Comparison of ENCODE assay signal across 1 cellular context in the genomic region with DNA sequence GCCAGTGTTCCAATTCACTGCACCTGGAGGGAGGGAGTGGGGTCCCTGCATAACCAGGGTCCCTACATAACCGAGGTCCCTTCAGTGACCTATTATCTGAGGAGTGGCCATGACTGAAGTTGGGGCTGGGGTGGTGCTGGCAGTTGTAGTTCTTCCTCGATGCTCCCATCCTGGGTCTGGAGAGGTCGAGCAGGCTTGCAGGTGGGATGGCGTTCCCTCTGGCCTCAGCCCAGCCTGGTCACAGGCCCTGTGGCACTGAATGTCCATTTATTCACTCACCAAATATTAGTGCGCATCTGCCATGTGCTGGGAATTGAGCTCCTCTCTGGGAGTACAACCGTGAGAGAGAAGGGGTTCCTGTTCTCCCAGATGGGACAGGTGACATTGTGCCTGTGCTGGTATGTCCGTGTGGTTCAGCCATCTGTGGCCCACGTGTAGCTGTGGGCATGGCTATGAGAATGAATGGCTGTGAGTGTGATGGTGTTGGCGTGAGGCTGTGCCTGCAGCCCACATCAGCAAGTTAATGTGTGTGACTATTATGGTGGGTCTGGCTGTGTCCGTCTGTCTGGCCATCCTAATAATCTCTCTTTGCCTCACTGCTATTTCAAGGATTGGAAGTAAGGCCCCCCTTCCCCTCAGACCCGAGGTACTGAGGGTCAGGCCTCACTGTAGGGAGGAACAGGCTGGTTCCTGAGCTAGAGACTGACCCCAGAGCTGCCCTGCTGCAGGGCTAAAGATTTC.
TF ChIP-seq lines count a peak whose summit lies in the region.

No MANE protein-coding gene starts in this region.

TF ChIP-seq in K562, 482 proteins besides CTCF, POLR2A, EP300 and RAD21 (continued from another document):
- TF ChIP-seq PRMT5 (CRISPR knock-in tag; IDR thresholded peaks at IDR 0.05) (no peak), C11orf30 (IDR thresholded peaks at IDR 0.05; ENCODE audit: low read depth) (no peak), NCOA6 (IDR thresholded peaks at IDR 0.05) (no peak), NR2C2 (CRISPR knock-in tag; IDR thresholded peaks at IDR 0.05) (0 out of 2 replicates have a peak, but pooled peaks have one; percentile 2), NR2C2 (tag; IDR thresholded peaks at IDR 0.05) (no peak)
- TF ChIP-seq, protein P1, sequence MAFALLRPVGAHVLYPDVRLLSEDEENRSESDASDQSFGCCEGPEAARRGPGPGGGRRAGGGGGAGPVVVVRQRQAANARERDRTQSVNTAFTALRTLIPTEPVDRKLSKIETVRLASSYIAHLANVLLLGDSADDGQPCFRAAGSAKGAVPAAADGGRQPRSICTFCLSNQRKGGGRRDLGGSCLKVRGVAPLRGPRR (CRISPR knock-in tag; IDR thresholded peaks at IDR 0.05): 0 out of 2 replicates have a peak, but pooled peaks have one; percentile 56
